In genomic region chr1:233972951-233973635, GRCh38 we compare ENCODE assay signal across 19 cellular contexts.
DNase-seq lines count a peak whose midpoint lies in the region; ATAC-seq and TF ChIP-seq lines count a peak whose summit lies in the region.
"Had no signal": no experiment of that assay in that cellular context is flagged by ENCODE, and none has a peak within 500 bp of the region (broad histone marks: within the 10 kb centered on the region; RNA-seq: fewer than 3 reads in every experiment).

No MANE protein-coding gene starts in this region.

- no peaks in the 10 kb centered on the region for H3K9me3 ChIP-seq in HEK293 (ENCODE audit: control insufficient read depth, insufficient read depth, low read depth, low read length)
- H3K9me3 ChIP-seq in PC-9 (ENCODE audit: insufficient read depth, low read depth) = no peaks in the 10 kb centered on the region
- H3K9me3 ChIP-seq: BLaER1 treated with 17β-estradiol and CSF1 and Interleukin-3, amounts not matched to agents 10 nM and 100 nM; gastroesophageal sphincter; testis had no signal

- H3K4me1 ChIP-seq in HEK293 (ENCODE audit: control insufficient read depth, insufficient read depth, low read length) (no peaks in the 10 kb centered on the region), PC-9 (replicated peaks; ENCODE audit: insufficient read depth) (peaks cover 12% of the 10 kb centered on the region), foreskin keratinocyte (no peaks in the 10 kb centered on the region)
- H3K4me1 ChIP-seq: gastroesophageal sphincter, neural progenitor cell, testis had no signal

- H3F3A ChIP-seq in PC-9 (ENCODE audit: insufficient read depth, low read depth) = 0 out of 2 replicates have a peak, but pooled peaks cover 5% of the 10 kb centered on the region

- no peaks in the 10 kb centered on the region for H4K20me1 ChIP-seq in PC-9 (ENCODE audit: insufficient read depth)
- H4K20me1 ChIP-seq: BLaER1 treated with 17β-estradiol and CSF1 and Interleukin-3, amounts not matched to agents 10 nM and 100 nM had no signal

- peak overlapping the region; percentile 34 for H3K4me2 ChIP-seq in PC-9
- H3K4me2 ChIP-seq: neural progenitor cell had no signal

- no TSS peak for BruUV-seq in PC-9 (replicated peaks; lab: Mats Ljungman, UMichigan)

- intact Hi-C loops in PC-9 (cut with micrococcal nuclease; ENCODE audit: unreplicated experiment) = no loop called here

- H3K4me3 ChIP-seq in HEK293 (ENCODE audit: low read depth, low read length) (no peak overlapping the region), PC-9 (no peak overlapping the region)
- H3K4me3 ChIP-seq: BLaER1 treated with 17β-estradiol and CSF1 and Interleukin-3, amounts not matched to agents 10 nM and 100 nM; coronary artery; gastroesophageal sphincter; neural progenitor cell; testis had no signal

- no peak overlapping the region for H3K27ac ChIP-seq in HEK293 (ENCODE audit: extremely low read depth, low read depth, low read length)
- no peak overlapping the region for H3K27ac ChIP-seq in PC-9
- H3K27ac ChIP-seq in foreskin keratinocyte = no peak overlapping the region
- H3K27ac ChIP-seq: BLaER1 treated with 17β-estradiol and CSF1 and Interleukin-3, amounts not matched to agents 10 nM and 100 nM; coronary artery; gastroesophageal sphincter; neural progenitor cell; testis; VCaP had no signal

- ATAC-seq in foreskin keratinocyte = peak; percentile 18
- ATAC-seq in GM18498 (IDR thresholded peaks at IDR 0.05; ENCODE audit: unreplicated experiment) = no peak
- ATAC-seq in GM21447 (IDR thresholded peaks at IDR 0.05; ENCODE audit: unreplicated experiment) = no peak
- ATAC-seq: activated T-cell treated with anti-CD3 and anti-CD28 coated beads, Interleukin-2, amount 50 U/mL, for 4 hours; gastroesophageal sphincter had no signal

- no peaks in the 10 kb centered on the region for H3K79me2 ChIP-seq in PC-9 (ENCODE audit: low read depth)

- H2AFZ ChIP-seq in PC-9 = no peak overlapping the region
- H2AFZ ChIP-seq: neural progenitor cell had no signal

- CTCF ChIA-PET in HEK293 (lab: Yijun Ruan, JAX) = no interaction called here
- CTCF ChIA-PET in PC-9 (lab: Charles Lee) = no interaction called here

- H3K27me3 ChIP-seq in PC-9 (ENCODE audit: insufficient read depth, low read depth) (no peaks in the 10 kb centered on the region), foreskin keratinocyte (no peaks in the 10 kb centered on the region)
- H3K27me3 ChIP-seq: BLaER1 treated with 17β-estradiol and CSF1 and Interleukin-3, amounts not matched to agents 10 nM and 100 nM; neural progenitor cell; testis had no signal

- TF ChIP-seq CTCF in HEK293 (tag by site-specific recombination; IDR thresholded peaks at IDR 0.05) (no peak), PC-9 (conservative IDR thresholded peaks at IDR 0.05) (no peak), foreskin keratinocyte (conservative IDR thresholded peaks at IDR 0.05) (peak; percentile 2)

- DNase-seq in Daoy (ENCODE audit: low read depth) = peak; percentile 61
- peak; percentile 52 to 69 for DNase-seq in PC-9
- no peak for DNase-seq in foreskin keratinocyte
- DNase-seq in NCI-H1105 (lab: John Stamatoyannopoulos, UW) = no peak
- no peak for DNase-seq in effector CD4-positive, alpha-beta T cell
- DNase-seq: activated CD4-positive, alpha-beta memory T cell treated with anti-CD3 and anti-CD28 coated beads, Interleukin-2, amount 10 ng/mL, durations not matched to agents 7 days and 5 days; activated naive CD4-positive, alpha-beta T cell treated with anti-CD3 and anti-CD28 coated beads, Interleukin-2, amount 10 ng/mL, durations not matched to agents 7 days and 5 days; activated T-cell treated with anti-CD3 and anti-CD28 coated beads, Interleukin-2, amount 50 U/mL, for 4 hours; NCI-H2171; NCI-H774; testis had no signal

- POLR2A ChIA-PET in HEK293 (lab: Yijun Ruan, JAX) (no interaction called here), PC-9 (lab: Charles Lee; ENCODE audit: unreplicated experiment) (no interaction called here)

- H3K36me3 ChIP-seq in HEK293 (ENCODE audit: control insufficient read depth in 2 of 2, insufficient read depth in 1 of 2, low read length in 2 of 2) = no peaks in the 10 kb centered on the region
- no peaks in the 10 kb centered on the region for H3K36me3 ChIP-seq in PC-9 (ENCODE audit: low read depth)
- H3K36me3 ChIP-seq: BLaER1 treated with 17β-estradiol and CSF1 and Interleukin-3, amounts not matched to agents 10 nM and 100 nM; gastroesophageal sphincter; neural progenitor cell had no signal

- H3K9me2 ChIP-seq in PC-9 (ENCODE audit: insufficient read depth) = no peaks in the 10 kb centered on the region

TF ChIP-seq in HEK293, 187 proteins besides CTCF, POLR2A, EP300 and RAD21:
- peak; percentile 30; the same call in 1 of the 2 replicates for TF ChIP-seq ZIC2 (tag by site-specific recombination; IDR thresholded peaks at IDR 0.05)
- TF ChIP-seq ZNF114 (tag by site-specific recombination; IDR thresholded peaks at IDR 0.05) = no peak
- TF ChIP-seq ZNF174 (tag by site-specific recombination; IDR thresholded peaks at IDR 0.05) = no peak
- TF ChIP-seq ZNF280D (tag by site-specific recombination; IDR thresholded peaks at IDR 0.05) = no peak

Comparison
In these comparisons a context has a peak if more than half of its experiments do, and no peak if none do; other contexts are left out.
1. DNase-seq: peak in Daoy (single experiment) and PC-9 (2 of 2); none in foreskin keratinocyte (0 of 2), NCI-H1105 (single experiment) and effector CD4-positive, alpha-beta T cell (single experiment).